Comparison of ENCODE assay signal across 8 cellular contexts in the genomic region with DNA sequence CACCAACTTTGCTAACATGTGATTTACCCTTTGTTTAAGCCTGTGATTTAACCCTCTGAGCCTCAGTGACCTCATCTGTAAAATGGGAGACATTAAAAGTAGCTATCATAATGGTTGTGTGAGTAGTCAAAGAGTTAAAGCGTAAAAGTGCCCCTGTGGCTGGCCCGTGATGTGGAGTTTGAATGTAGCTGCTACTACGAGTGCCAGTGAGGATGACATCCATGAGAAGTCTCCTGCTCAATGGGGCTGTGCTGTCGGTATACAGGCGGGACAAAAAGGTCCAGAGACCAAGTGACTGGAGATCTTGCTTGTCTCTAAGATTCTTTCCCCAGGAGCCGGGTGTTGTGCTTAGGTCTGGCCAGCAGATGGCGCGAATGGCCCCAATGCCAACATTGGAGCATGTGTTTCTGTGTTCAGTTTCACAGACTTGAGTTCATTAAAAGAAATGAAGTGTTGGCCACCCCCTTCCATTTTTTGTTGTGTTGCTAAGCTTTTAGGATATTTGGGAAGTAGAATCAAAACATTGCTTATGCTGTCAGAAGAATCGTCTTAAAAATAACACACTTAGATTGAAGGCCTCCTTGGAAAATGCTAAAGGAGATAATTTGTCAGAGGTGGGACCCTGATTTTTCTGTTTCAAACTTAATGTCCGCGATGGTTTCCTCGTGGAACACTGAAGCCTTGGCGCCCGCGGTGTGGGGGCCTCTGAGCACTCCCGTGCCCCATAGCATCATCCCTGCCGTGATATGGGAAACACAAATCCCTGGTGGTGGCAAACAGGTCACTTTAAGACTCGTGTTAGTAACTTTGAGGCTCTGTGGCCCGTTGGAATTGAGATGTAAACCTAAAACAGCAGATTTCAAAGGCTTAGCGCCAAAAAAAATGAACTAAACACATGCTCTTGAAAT. TPM values are rescaled to one million over a fixed set of nuclear protein-coding genes. Genes with fewer than 3 reads are reported as not detected.
DNase-seq lines count a peak whose midpoint lies in the region; TF ChIP-seq lines count a peak whose summit lies in the region.

No MANE protein-coding gene starts in this region.

- H3K27me3 ChIP-seq in uterus, result no peaks in the 10 kb centered on the region

- peak; percentile 95 for TF ChIP-seq CTCF in LNCaP clone FGC (IDR thresholded peaks at IDR 0.05; ENCODE audit: control insufficient read depth, extremely low read depth, insufficient read depth)
- peak; percentile 87 to 93 (median 92) for TF ChIP-seq CTCF in uterus (IDR thresholded peaks at IDR 0.05)

- H3K27ac ChIP-seq in uterus, result no peak overlapping the region

- no peak for TF ChIP-seq POLR2A in uterus (IDR thresholded peaks at IDR 0.05)

- peaks cover 22% of the 10 kb centered on the region for H3K4me1 Mint-ChIP-seq in activated naive CD4-positive, alpha-beta T cell treated with anti-CD3 and anti-CD28 coated beads, Interleukin-2, amount 10 ng/mL, durations not matched to agents 7 days and 5 days

- peak overlapping the region; percentile 20 for H3K27ac Mint-ChIP-seq in activated naive CD4-positive, alpha-beta T cell treated with anti-CD3 and anti-CD28 coated beads, Interleukin-2, amount 10 ng/mL, durations not matched to agents 7 days and 5 days

- H3K36me3 ChIP-seq in uterus, result no peaks in the 10 kb centered on the region

- H3K4me3 ChIP-seq in LNCaP clone FGC (ENCODE audit: low read depth, low read length) (no peak overlapping the region), uterus (no peak overlapping the region)

- CTCF ChIA-PET in activated naive CD4-positive, alpha-beta T cell treated with anti-CD3 and anti-CD28 coated beads, Interleukin-2, amount 10 ng/mL, durations not matched to agents 7 days and 5 days (lab: Charles Lee), result interaction anchor here (0.5 to 4.2 kb wide), 14 partner anchors 9 to 241 kb away, joined by 3 to 25 read pairs (median 4); a partner anchor contains a TSS

- H3K9me3 Mint-ChIP-seq in activated naive CD4-positive, alpha-beta T cell treated with anti-CD3 and anti-CD28 coated beads, Interleukin-2, amount 10 ng/mL, durations not matched to agents 7 days and 5 days, result no peaks in the 10 kb centered on the region

- intact Hi-C loops in head of caudate nucleus (cut with DNase I) (loop anchor here (1.0 kb wide), 1 partner anchor 113 kb away; no protein-coding TSS in a partner anchor), posterior cingulate gyrus (cut with DNase I) (loop anchor here (1.0 to 10.0 kb wide), 3 partner anchors 113 to 833 kb away; no protein-coding TSS in a partner anchor), uterus (cut with DNase I; ENCODE audit: low total_unique reads) (loop anchor here (5.0 kb wide), 1 partner anchor 115 kb away; no protein-coding TSS in a partner anchor)

- H3K36me3 Mint-ChIP-seq in activated naive CD4-positive, alpha-beta T cell treated with anti-CD3 and anti-CD28 coated beads, Interleukin-2, amount 10 ng/mL, durations not matched to agents 7 days and 5 days, result peaks cover 34% of the 10 kb centered on the region

- H3K27me3 Mint-ChIP-seq in activated naive CD4-positive, alpha-beta T cell treated with anti-CD3 and anti-CD28 coated beads, Interleukin-2, amount 10 ng/mL, durations not matched to agents 7 days and 5 days, result no peaks in the 10 kb centered on the region

- H3K4me3 Mint-ChIP-seq in activated naive CD4-positive, alpha-beta T cell treated with anti-CD3 and anti-CD28 coated beads, Interleukin-2, amount 10 ng/mL, durations not matched to agents 7 days and 5 days, result no peak overlapping the region

- DNase-seq in NCI-H1417 (lab: John Stamatoyannopoulos, UW) (peak; percentile 67 to 87 (median 77)), NCI-H1417 treated with DMSO at 0.1 percent for 48 hours (lab: John Stamatoyannopoulos, UW) (no peak), LNCaP clone FGC (ENCODE audit: low read depth) (peak; percentile 46), SKM-1 (lab: John Stamatoyannopoulos, UW; ENCODE audit: unreplicated experiment) (peak; percentile 63), head of caudate nucleus (peak; percentile 44 to 96 (median 90)), posterior cingulate gyrus (peak; percentile 79 to 98 (median 92)), uterus (peak; percentile 83)
- DNase-seq in activated naive CD4-positive, alpha-beta T cell treated with anti-CD3 and anti-CD28 coated beads, Interleukin-2, amount 10 ng/mL, durations not matched to agents 7 days and 5 days, result peak; percentile 91

- H3K4me1 ChIP-seq in uterus, result no peaks in the 10 kb centered on the region

- H3K9me3 ChIP-seq in uterus, result no peaks in the 10 kb centered on the region

RNA-seq across cellular contexts. Expression of a gene that starts 9.3 kb away (rescaled TPM):
- 10 to 100 TPM in 2 of 4 donors, 1 to 10 TPM in 2; 1.2 to 48.6 (median 8.8) TPM for total RNA-seq in uterus

RNA-seq across cellular contexts. Expression of a gene that starts 30.8 kb away (rescaled TPM):
- total RNA-seq in uterus, result 10 to 100 TPM; 23.4 to 72.0 (median 36.0) TPM

RNA-seq across cellular contexts. Expression of a gene that starts 52.2 kb away (rescaled TPM):
- not detected for total RNA-seq in uterus
